12 cellular contexts compared by ENCODE assay signal in genomic region chr14:74906923-74907620, GRCh38. TPM values are rescaled to one million over a fixed set of nuclear protein-coding genes. Genes with fewer than 3 reads are reported as not detected.
DNase-seq lines count a peak whose midpoint lies in the region; TF ChIP-seq lines count a peak whose summit lies in the region.
"Had no signal": no experiment of that assay in that cellular context is flagged by ENCODE, and none has a peak within 500 bp of the region (broad histone marks: within the 10 kb centered on the region; RNA-seq: fewer than 3 reads in every experiment).

No MANE protein-coding gene starts in this region.

- POLR2A ChIA-PET in GM10248 (lab: Yijun Ruan, JAX): no interaction called here

- H2AFZ ChIP-seq in Karpas-422 (ENCODE audit: low read length): no peak overlapping the region

- H3K4me1 ChIP-seq in Karpas-422 (ENCODE audit: low read length) (peaks cover 47% of the 10 kb centered on the region), breast epithelium (no peaks in the 10 kb centered on the region)

- no peak overlapping the region for H3K4me3 ChIP-seq in Karpas-422 (ENCODE audit: low read length)
- no peak overlapping the region for H3K4me3 ChIP-seq in breast epithelium
- H3K4me3 ChIP-seq: dorsolateral prefrontal cortex had no signal

- DNase-seq in GM10248 (ENCODE audit: extremely low spot score) (no peak), Karpas-422 (peak; percentile 70), neural crest cell (ENCODE audit: low read depth, low spot score) (no peak), NCI-H1436 treated with DMSO at 0.1 percent for 48 hours (lab: John Stamatoyannopoulos, UW) (no peak), islet precursor cell (no peak), breast epithelium (ENCODE audit: low spot score in 2 of 2) (no peak)
- DNase-seq in activated effector memory CD4-positive, alpha-beta T cell treated with Interleukin-2 at 50 U/mL for 16 hours: no peak
- DNase-seq: activated CD8-positive, alpha-beta memory T cell treated with anti-CD3 and anti-CD28 coated beads, Interleukin-2, amount 50 U/mL, for 48 hours had no signal

- H3K4me1 Mint-ChIP-seq in brain (no peaks in the 10 kb centered on the region), neural crest cell (peaks cover 8% of the 10 kb centered on the region)

- H3K27me3 Mint-ChIP-seq in brain (peaks cover 3% of the 10 kb centered on the region), neural crest cell (ENCODE audit: low read depth) (no peaks in the 10 kb centered on the region)

- H3K36me3 ChIP-seq in Karpas-422 (ENCODE audit: insufficient read depth, low read length): peaks cover 30% of the 10 kb centered on the region
- H3K36me3 ChIP-seq in breast epithelium: no peaks in the 10 kb centered on the region

- no peaks in the 10 kb centered on the region for H3K27me3 ChIP-seq in Karpas-422 (ENCODE audit: low read length)
- no peaks in the 10 kb centered on the region for H3K27me3 ChIP-seq in breast epithelium
- H3K27me3 ChIP-seq: dorsolateral prefrontal cortex had no signal

- H3K79me2 ChIP-seq in Karpas-422 (ENCODE audit: low read length): no peaks in the 10 kb centered on the region

- H3K27ac Mint-ChIP-seq in brain: peak overlapping the region in 3 of 5 experiments; percentile 17 to 74 (median 38)
- H3K27ac Mint-ChIP-seq in neural crest cell (ENCODE audit: unreplicated experiment): no peak overlapping the region

- intact Hi-C loops in breast epithelium (cut with DNase I; ENCODE audit: low total_unique reads): no loop called here

- no peaks in the 10 kb centered on the region for H3K9me2 ChIP-seq in Karpas-422 (replicated peaks; ENCODE audit: insufficient read depth, low read length)

- H3K4me2 ChIP-seq in Karpas-422 (ENCODE audit: low read depth, low read length, poor library complexity, severe bottlenecking): no peak overlapping the region

- H3K9me3 ChIP-seq in Karpas-422 (ENCODE audit: low read length): no peaks in the 10 kb centered on the region
- H3K9me3 ChIP-seq in breast epithelium: no peaks in the 10 kb centered on the region

- H3K9ac ChIP-seq in Karpas-422 (ENCODE audit: low read length): no peak overlapping the region

- TF ChIP-seq CTCF in GM10248 (IDR thresholded peaks at IDR 0.05; ENCODE audit: control extremely low read depth, extremely low read depth, low read depth, missing control alignments) (peak; percentile 8), brain (conservative IDR thresholded peaks at IDR 0.05) (no peak), neural crest cell (conservative IDR thresholded peaks at IDR 0.05) (peak; percentile 18), breast epithelium (IDR thresholded peaks at IDR 0.05) (no peak)

- peaks cover 17% of the 10 kb centered on the region for H3K36me3 Mint-ChIP-seq in brain
- H3K36me3 Mint-ChIP-seq in neural crest cell (ENCODE audit: low read depth): peaks cover 13% of the 10 kb centered on the region

- H3K4me3 Mint-ChIP-seq in brain (no peak overlapping the region), neural crest cell (no peak overlapping the region)

- H3K27ac ChIP-seq in Karpas-422 (ENCODE audit: low read length) (no peak overlapping the region), breast epithelium (no peak overlapping the region)

- H4K20me1 ChIP-seq in Karpas-422 (ENCODE audit: insufficient read depth, low read depth, low read length): no peaks in the 10 kb centered on the region

- H3K9me3 Mint-ChIP-seq in brain (no peaks in the 10 kb centered on the region), neural crest cell (no peaks in the 10 kb centered on the region)

- CTCF ChIA-PET in GM10248 (lab: Yijun Ruan, JAX): interaction anchor here (1.2 to 17.5 kb wide), 13 partner anchors 10 to 298 kb away, joined by 3 to 542 read pairs (median 33); partner anchors contain the start of genes DLST, PROX2 and RPS6KL1

- TF ChIP-seq POLR2A in breast epithelium (IDR thresholded peaks at IDR 0.05): no peak

RNA-seq across cellular contexts. Expression of gene RPS6KL1, which starts 16.0 kb away (rescaled TPM):
- total RNA-seq in Karpas-422 (2014; rRNA removed; shearing (Covaris generic); ENCODE audit: low replicate concordance): 34.3 and 60.2 TPM in 2 replicates
- polyA plus RNA-seq in brain (ENCODE audit: insufficient read depth, low read depth, low replicate concordance): 35.8 TPM
- total RNA-seq in neural crest cell (13.9 and 14.1 TPM in 2 replicates), breast epithelium (1 to 10 TPM; 2.9 to 5.6 (median 3.3) TPM)

RNA-seq across cellular contexts. Expression of gene DLST, which starts 25.4 kb away (rescaled TPM):
- total RNA-seq in Karpas-422 (2014; rRNA removed; shearing (Covaris generic); ENCODE audit: low replicate concordance): 101 and 105 TPM in 2 replicates
- polyA plus RNA-seq in brain (ENCODE audit: insufficient read depth, low read depth, low replicate concordance): 89.0 TPM
- total RNA-seq in neural crest cell: 92.9 and 97.4 TPM in 2 replicates
- 100 to 1,000 TPM in 1 of 3 donors, 10 to 100 TPM in 2; 73.4 to 104 (median 76.1) TPM for total RNA-seq in breast epithelium

RNA-seq across cellular contexts. Expression of gene PROX2, which starts 31.1 kb away (rescaled TPM):
- total RNA-seq in Karpas-422 (2014; rRNA removed; shearing (Covaris generic); ENCODE audit: low replicate concordance): 2.3 and 2.6 TPM in 2 replicates
- polyA plus RNA-seq in brain (ENCODE audit: insufficient read depth, low read depth, low replicate concordance): not detected
- total RNA-seq in neural crest cell (not detected in 2 replicates), breast epithelium (not detected)
- total RNA-seq: renal cortical epithelial cell, SK-MEL-5 had no signal

RNA-seq across cellular contexts. Expression of gene PGF, which starts 48.3 kb away (rescaled TPM):
- total RNA-seq in Karpas-422 (2014; rRNA removed; shearing (Covaris generic); ENCODE audit: low replicate concordance): 3.5 and 8.3 TPM in 2 replicates
- 21.8 TPM for polyA plus RNA-seq in brain (ENCODE audit: insufficient read depth, low read depth, low replicate concordance)
- total RNA-seq in neural crest cell: 2.9 and 3.9 TPM in 2 replicates
- total RNA-seq in breast epithelium: 10 to 100 TPM in 1 of 3 donors, 1 to 10 TPM in 2; 3.7 to 17.9 (median 8.2) TPM

Comparison
In these comparisons a context has a peak if more than half of its experiments do, and no peak if none do; other contexts are left out.
1. CTCF ChIP-seq: peak in GM10248 (single experiment) and neural crest cell (single experiment); none in brain (0 of 2) and breast epithelium (0 of 3).